30 cellular contexts compared by ENCODE assay signal in genomic region chr14:72172075-72172474, GRCh38.
"Had no signal": no experiment of that assay in that cellular context is flagged by ENCODE, and none has a peak within 500 bp of the region (broad histone marks: within the 10 kb centered on the region; RNA-seq: fewer than 3 reads in every experiment).

No MANE protein-coding gene starts in this region.

- H3K36me3 Mint-ChIP-seq: naive B cell; naive thymus-derived CD8-positive, alpha-beta T cell; natural killer cell treated with Interleukin-12 subunit alpha and Interleukin-12 subunit beta and Interleukin-15 and Interleukin-18, amount 100 ng/mL, for 72 hours; stimulated activated naive B cell treated with anti-CD40 and anti-IgM and Interleukin-4, amounts not matched to agents 10 μg/mL and 1 μg/mL and 100 μg/mL, for 72 hours; type B pancreatic cell had no signal

- H3K4me2 ChIP-seq: smooth muscle cell had no signal

- ATAC-seq: naive thymus-derived CD8-positive, alpha-beta T cell; natural killer cell treated with Interleukin-12 subunit alpha and Interleukin-12 subunit beta and Interleukin-15 and Interleukin-18, amount 100 ng/mL, for 72 hours; psoas muscle; right cardiac atrium; sciatic nerve; stimulated activated naive B cell treated with anti-CD40 and anti-IgM and Interleukin-4, amounts not matched to agents 10 μg/mL and 1 μg/mL and 100 μg/mL, for 72 hours; upper lobe of right lung had no signal

- H3K27ac ChIP-seq: ovary, parathyroid adenoma, psoas muscle, skin epidermis, spleen, stomach, tibial artery, transverse colon, upper lobe of right lung, uterus had no signal

- H2AFZ ChIP-seq: parathyroid adenoma had no signal

- H3K4me1 ChIP-seq: parathyroid adenoma, psoas muscle, spleen, stomach, transverse colon, upper lobe of right lung, uterus had no signal

- H3K4me1 Mint-ChIP-seq: naive thymus-derived CD8-positive, alpha-beta T cell; nephron progenitor cell; neural crest cell had no signal

- H3K79me2 ChIP-seq: parathyroid adenoma had no signal

- H3K4me3 Mint-ChIP-seq: naive B cell; naive thymus-derived CD8-positive, alpha-beta T cell; natural killer cell treated with Interleukin-12 subunit alpha and Interleukin-12 subunit beta and Interleukin-15 and Interleukin-18, amount 100 ng/mL, for 72 hours; nephron progenitor cell; neural crest cell; stimulated activated naive B cell treated with anti-CD40 and anti-IgM and Interleukin-4, amounts not matched to agents 10 μg/mL and 1 μg/mL and 100 μg/mL, for 72 hours; stimulated activated naive CD8-positive, alpha-beta T cell treated with anti-CD3 and anti-CD28 coated beads, Interleukin-15, Interleukin-2, amounts not matched to agents 100 ng/mL and 50 ng/mL, for 24 hours; type B pancreatic cell had no signal

- DNase-seq: naive B cell; naive thymus-derived CD8-positive, alpha-beta T cell; nephron progenitor cell; occipital lobe; ovary; posterior cingulate gyrus; psoas muscle; right cardiac atrium; spleen; stimulated activated CD4-positive, alpha-beta T cell treated with anti-CD3 and anti-CD28 coated beads, Interleukin-12 subunit alpha, Interleukin-12 subunit beta, amount 100 ng/mL, for 4 hours; stimulated activated CD4-positive, alpha-beta T cell treated with anti-CD3 and anti-CD28 coated beads, Interleukin-1b, Interleukin-23, amount 100 ng/mL, for 48 hours; stimulated activated CD4-positive, alpha-beta T cell treated with anti-CD3 and anti-CD28 coated beads, Interleukin-4, amount 100 ng/mL, for 1 hour; stimulated activated CD4-positive, alpha-beta T cell treated with anti-CD3 and anti-CD28 coated beads, Interleukin-4, amount 100 ng/mL, for 4 hours; stimulated activated CD8-positive, alpha-beta memory T cell treated with anti-CD3 and anti-CD28 coated beads, Interleukin-4, amount 100 ng/mL, for 48 hours; stimulated activated naive B cell treated with anti-CD40 and anti-IgM and Interleukin-4, amounts not matched to agents 10 μg/mL and 1 μg/mL and 100 μg/mL, for 72 hours; stimulated activated naive CD4-positive, alpha-beta T cell treated with Interleukin-2 at 50 U/mL for 16 hours; stomach; tibial artery; transverse colon; upper lobe of right lung; uterus had no signal

- H3K36me3 ChIP-seq: ovary, spleen, stomach, tibial artery, transverse colon, upper lobe of right lung, uterus had no signal

- H3K27me3 ChIP-seq: ovary, tibial artery, transverse colon, upper lobe of right lung, uterus had no signal

- H3K27ac Mint-ChIP-seq: naive B cell; natural killer cell treated with Interleukin-12 subunit alpha and Interleukin-12 subunit beta and Interleukin-15 and Interleukin-18, amount 100 ng/mL, for 72 hours; nephron progenitor cell; progenitor cell of endocrine pancreas; stimulated activated naive B cell treated with anti-CD40 and anti-IgM and Interleukin-4, amounts not matched to agents 10 μg/mL and 1 μg/mL and 100 μg/mL, for 72 hours; stimulated activated naive CD8-positive, alpha-beta T cell treated with anti-CD3 and anti-CD28 coated beads, Interleukin-15, Interleukin-2, amounts not matched to agents 100 ng/mL and 50 ng/mL, for 24 hours; type B pancreatic cell had no signal

- H3K9me3 Mint-ChIP-seq: natural killer cell treated with Interleukin-12 subunit alpha and Interleukin-12 subunit beta and Interleukin-15 and Interleukin-18, amount 100 ng/mL, for 72 hours; nephron progenitor cell; stimulated activated naive CD8-positive, alpha-beta T cell treated with anti-CD3 and anti-CD28 coated beads, Interleukin-15, Interleukin-2, amounts not matched to agents 100 ng/mL and 50 ng/mL, for 24 hours had no signal

- H3K9ac ChIP-seq: parathyroid adenoma had no signal

- H3K4me3 ChIP-seq: ovary, psoas muscle, skin epidermis, smooth muscle cell, spleen, stomach, tibial artery, transverse colon, upper lobe of right lung, uterus had no signal

- H3K9me3 ChIP-seq: ovary, psoas muscle, tibial artery, transverse colon, upper lobe of right lung, uterus had no signal
